Comparison of ENCODE assay signal across 8 cellular contexts in genomic region chr4:78938474-78938867, GRCh38. TPM values are rescaled to one million over a fixed set of nuclear protein-coding genes. Genes with fewer than 3 reads are reported as not detected.
DNase-seq lines count a peak whose midpoint lies in the region; ATAC-seq and TF ChIP-seq lines count a peak whose summit lies in the region.

No MANE protein-coding gene starts in this region.

- H3K4me3 ChIP-seq in RWPE2 (ENCODE audit: severe bottlenecking) (peak overlapping the region; percentile 85), gastrocnemius medialis (peak overlapping the region; percentile 69 to 95 (median 78))

- intact Hi-C loops in gastrocnemius medialis (cut with DNase I; ENCODE audit: low total_unique reads): no loop called here

- in situ Hi-C loops in gastrocnemius medialis (cut with MboI; ENCODE audit: low sequenced_read_pairs in 4 of 4): no loop called here

- no peak for TF ChIP-seq CTCF in RWPE2 (IDR thresholded peaks at IDR 0.05; ENCODE audit: poor library complexity, severe bottlenecking)
- no peak for TF ChIP-seq CTCF in gastrocnemius medialis (IDR thresholded peaks at IDR 0.05 in 4 of 5, conservative IDR thresholded peaks at IDR 0.05 in 1 of 5)

- DNase-seq in NCI-H1105 treated with DMSO at 0.1 percent for 48 hours (lab: John Stamatoyannopoulos, UW): peak; percentile 44
- no peak for DNase-seq in NCI-H1105 (lab: John Stamatoyannopoulos, UW)
- no peak for DNase-seq in RWPE2 (ENCODE audit: low spot score)
- peak; percentile 11 for DNase-seq in fibroblast of peridontal ligament (ENCODE audit: extremely low read depth)
- DNase-seq in gastrocnemius medialis: no peak
- no peak for DNase-seq in Kasumi-1 (lab: John Stamatoyannopoulos, UW)
- no peak for DNase-seq in NK-92 (lab: John Stamatoyannopoulos, UW; ENCODE audit: unreplicated experiment)

- H3K27ac ChIP-seq in RWPE2 (ENCODE audit: poor library complexity, severe bottlenecking) (no peak overlapping the region), gastrocnemius medialis (peak overlapping the region in 3 of 4 donors; percentile 62 to 78 (median 64))

- peaks cover 8% of the 10 kb centered on the region for H3K4me1 ChIP-seq in RWPE2 (ENCODE audit: insufficient read depth, poor library complexity, severe bottlenecking)
- H3K4me1 ChIP-seq in gastrocnemius medialis: peaks cover 0 to 10% of the 10 kb centered on the region in 2 donors

- H3K9me3 ChIP-seq in RWPE2 (ENCODE audit: severe bottlenecking) (no peaks in the 10 kb centered on the region), gastrocnemius medialis (no peaks in the 10 kb centered on the region)

- H3K27me3 ChIP-seq in RWPE2 (ENCODE audit: insufficient read depth, poor library complexity, severe bottlenecking) (no peaks in the 10 kb centered on the region), gastrocnemius medialis (no peaks in the 10 kb centered on the region)

- peaks cover 12% of the 10 kb centered on the region for H3K36me3 ChIP-seq in RWPE2 (ENCODE audit: low read depth)
- no peaks in the 10 kb centered on the region for H3K36me3 ChIP-seq in gastrocnemius medialis

- ATAC-seq in RWPE2 (ENCODE audit: low read depth) (no peak), gastrocnemius medialis (no peak), GM21717 (IDR thresholded peaks at IDR 0.05; ENCODE audit: unreplicated experiment) (no peak)

- no peak for TF ChIP-seq POLR2A in gastrocnemius medialis (IDR thresholded peaks at IDR 0.05)

RNA-seq across cellular contexts. Expression of gene PAQR3, which starts 0.8 kb away (rescaled TPM):
- total RNA-seq in gastrocnemius medialis: 10 to 100 TPM in 2 of 4 donors, 1 to 10 TPM in 2; 4.2 to 12.4 (median 10.6) TPM

Comparison
In these comparisons a context has a peak if more than half of its experiments do, and no peak if none do; other contexts are left out.
1. DNase-seq: peak in NCI-H1105 treated with DMSO at 0.1 percent for 48 hours (single experiment) and fibroblast of peridontal ligament (single experiment); none in NCI-H1105 (single experiment), RWPE2 (single experiment), gastrocnemius medialis (0 of 2), Kasumi-1 (0 of 2) and NK-92 (single experiment).